ENCODE assay signal across 8 cellular contexts in the genomic region with DNA sequence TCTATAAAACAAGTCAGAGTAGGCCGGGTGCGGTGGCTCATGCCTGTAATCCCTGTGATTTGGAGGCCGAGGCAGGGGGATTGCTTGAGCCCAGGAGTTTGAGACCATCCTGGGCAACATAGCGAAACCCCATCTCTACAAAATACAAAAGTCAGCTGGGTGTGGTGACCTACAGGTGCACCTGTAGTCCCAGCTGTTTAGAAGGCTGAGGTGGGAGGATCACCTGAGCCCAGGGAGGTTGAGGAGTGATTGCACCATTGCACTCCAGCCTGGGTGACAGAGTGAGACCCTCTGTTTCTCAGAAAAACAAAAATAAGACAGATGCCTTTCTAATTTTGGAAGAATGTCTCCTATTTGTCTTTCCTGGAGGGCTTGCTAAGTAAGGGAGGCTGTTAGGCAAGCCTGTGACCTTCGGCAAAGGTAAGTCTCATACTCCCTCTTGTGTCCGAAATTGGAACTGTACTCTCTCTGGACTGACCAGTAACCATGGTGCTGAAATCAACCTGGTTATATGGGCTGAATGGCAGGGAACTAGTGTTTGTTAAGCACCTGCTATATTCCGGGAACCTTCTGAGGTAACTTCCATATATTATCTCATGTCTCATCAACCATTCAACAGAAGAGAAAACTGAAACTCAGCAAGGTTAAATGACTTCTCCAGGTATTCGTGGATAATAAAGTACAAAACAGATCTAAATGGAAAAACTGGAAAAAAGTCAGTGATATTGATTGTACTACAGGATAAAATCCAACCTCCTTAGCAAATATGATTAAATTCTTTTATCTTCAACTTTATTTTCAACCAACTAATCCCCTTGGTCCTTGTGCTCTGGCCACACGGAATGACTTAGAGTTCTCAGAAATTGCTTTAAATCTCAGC. TPM values are rescaled to one million over a fixed set of nuclear protein-coding genes. Genes with fewer than 3 reads are reported as not detected.
DNase-seq lines count a peak whose midpoint lies in the region; TF ChIP-seq lines count a peak whose summit lies in the region.

No MANE protein-coding gene starts in this region.

- H3K27me3 ChIP-seq in SJCRH30 (0 out of 2 replicates have a peak, but pooled peaks cover 5% of the 10 kb centered on the region), brain microvascular endothelial cell (replicated peaks) (no peaks in the 10 kb centered on the region)

- in situ Hi-C loops in brain microvascular endothelial cell (cut with HindIII; ENCODE audit: low pct_ligation_motif_present, low sequenced_read_pairs): no loop called here

- no peaks in the 10 kb centered on the region for H3K9me3 ChIP-seq in SJCRH30 (replicated peaks)

- POLR2A ChIA-PET in HEK293T (lab: Yijun Ruan, JAX): no interaction called here

- peak; percentile 91 for TF ChIP-seq CTCF in brain microvascular endothelial cell (IDR thresholded peaks at IDR 0.05; ENCODE audit: low read depth, low read length, missing control alignments)

- CTCF ChIA-PET in HEK293T (lab: Yijun Ruan, JAX): interaction anchor here (1.0 kb wide), 1 partner anchor 105 kb away, joined by 6 read pairs; no protein-coding TSS in a partner anchor

- H3K27ac ChIP-seq in SJCRH30: no peak overlapping the region
- no peak overlapping the region for H3K27ac ChIP-seq in brain microvascular endothelial cell

- H3K4me1 ChIP-seq in SJCRH30: no peaks in the 10 kb centered on the region

- no peaks in the 10 kb centered on the region for H3K36me3 ChIP-seq in SJCRH30
- H3K36me3 ChIP-seq in brain microvascular endothelial cell (replicated peaks): no peaks in the 10 kb centered on the region

- H3K4me3 ChIP-seq in SJCRH30 (no peak overlapping the region), brain microvascular endothelial cell (ENCODE audit: low read depth, low read length) (no peak overlapping the region)

- peak; percentile 38 to 75 for DNase-seq in activated CD4-positive, alpha-beta T cell treated with anti-CD3 and anti-CD28 coated beads for 4 hours
- no peak for DNase-seq in activated CD4-positive, alpha-beta T cell treated with anti-CD3 and anti-CD28 coated beads, Interleukin-2, amount 50 U/mL, for 4 hours
- peak; percentile 83 for DNase-seq in HEK293T (ENCODE audit: extremely low spot score)
- DNase-seq in NCI-H128 (lab: John Stamatoyannopoulos, UW; ENCODE audit: unreplicated experiment): peak; percentile 89
- DNase-seq in SJCRH30: peak; percentile 78 to 94
- peak; percentile 90 for DNase-seq in brain microvascular endothelial cell
- DNase-seq in inferior parietal cortex (ENCODE audit: extremely low spot score): peak; percentile 95
- DNase-seq in stimulated activated CD4-positive, alpha-beta T cell treated with anti-CD3 and anti-CD28 coated beads, Interleukin-2, amount 100 ng/mL, for 4 hours (ENCODE audit: low read depth): peak; percentile 43

TF ChIP-seq in HEK293T, 16 proteins besides CTCF, POLR2A, EP300 and RAD21:
- TF ChIP-seq CTBP1 (IDR thresholded peaks at IDR 0.05; ENCODE audit: borderline replicate concordance) (no peak), L3MBTL2 (conservative IDR thresholded peaks at IDR 0.05) (no peak), FOXK2 (IDR thresholded peaks at IDR 0.05) (no peak), LEF1 (IDR thresholded peaks at IDR 0.05; ENCODE audit: borderline replicate concordance) (no peak), ZNF384 (IDR thresholded peaks at IDR 0.05) (no peak), FOXA1 (IDR thresholded peaks at IDR 0.05) (no peak), BHLHE40 (IDR thresholded peaks at IDR 0.05; ENCODE audit: borderline replicate concordance) (no peak), SP1 (IDR thresholded peaks at IDR 0.05) (no peak)
TF ChIP-seq in HEK293T: peak in this region for 0.

RNA-seq across cellular contexts. Expression of gene RAB3B, which starts 11.8 kb away (rescaled TPM):
- total RNA-seq in SJCRH30 (2014; rRNA removed; shearing (Covaris generic)): 0.61 and 0.67 TPM in 2 replicates

RNA-seq across cellular contexts. Expression of gene KTI12, which starts 31.3 kb away (rescaled TPM):
- total RNA-seq in SJCRH30 (2014; rRNA removed; shearing (Covaris generic)): 14.3 and 15.1 TPM in 2 replicates

RNA-seq across cellular contexts. Expression of gene TXNDC12, which starts 52.7 kb away (rescaled TPM):
- total RNA-seq in SJCRH30 (2014; rRNA removed; shearing (Covaris generic)): 32.1 and 37.0 TPM in 2 replicates

RNA-seq across cellular contexts. Expression of gene BTF3L4, which starts 53.8 kb away (rescaled TPM):
- 105 and 123 TPM in 2 replicates for total RNA-seq in SJCRH30 (2014; rRNA removed; shearing (Covaris generic))

Comparison
In these comparisons a context has a peak if more than half of its experiments do, and no peak if none do; other contexts are left out.
1. DNase-seq: peak in activated CD4-positive, alpha-beta T cell treated with anti-CD3 and anti-CD28 coated beads for 4 hours (2 of 2), HEK293T (single experiment), NCI-H128 (single experiment), SJCRH30 (2 of 2), brain microvascular endothelial cell (single experiment), inferior parietal cortex (single experiment) and stimulated activated CD4-positive, alpha-beta T cell treated with anti-CD3 and anti-CD28 coated beads, Interleukin-2, amount 100 ng/mL, for 4 hours (single experiment); none in activated CD4-positive, alpha-beta T cell treated with anti-CD3 and anti-CD28 coated beads, Interleukin-2, amount 50 U/mL, for 4 hours (0 of 2).